ENCODE assay signal across 1 cellular context in the genomic region with DNA sequence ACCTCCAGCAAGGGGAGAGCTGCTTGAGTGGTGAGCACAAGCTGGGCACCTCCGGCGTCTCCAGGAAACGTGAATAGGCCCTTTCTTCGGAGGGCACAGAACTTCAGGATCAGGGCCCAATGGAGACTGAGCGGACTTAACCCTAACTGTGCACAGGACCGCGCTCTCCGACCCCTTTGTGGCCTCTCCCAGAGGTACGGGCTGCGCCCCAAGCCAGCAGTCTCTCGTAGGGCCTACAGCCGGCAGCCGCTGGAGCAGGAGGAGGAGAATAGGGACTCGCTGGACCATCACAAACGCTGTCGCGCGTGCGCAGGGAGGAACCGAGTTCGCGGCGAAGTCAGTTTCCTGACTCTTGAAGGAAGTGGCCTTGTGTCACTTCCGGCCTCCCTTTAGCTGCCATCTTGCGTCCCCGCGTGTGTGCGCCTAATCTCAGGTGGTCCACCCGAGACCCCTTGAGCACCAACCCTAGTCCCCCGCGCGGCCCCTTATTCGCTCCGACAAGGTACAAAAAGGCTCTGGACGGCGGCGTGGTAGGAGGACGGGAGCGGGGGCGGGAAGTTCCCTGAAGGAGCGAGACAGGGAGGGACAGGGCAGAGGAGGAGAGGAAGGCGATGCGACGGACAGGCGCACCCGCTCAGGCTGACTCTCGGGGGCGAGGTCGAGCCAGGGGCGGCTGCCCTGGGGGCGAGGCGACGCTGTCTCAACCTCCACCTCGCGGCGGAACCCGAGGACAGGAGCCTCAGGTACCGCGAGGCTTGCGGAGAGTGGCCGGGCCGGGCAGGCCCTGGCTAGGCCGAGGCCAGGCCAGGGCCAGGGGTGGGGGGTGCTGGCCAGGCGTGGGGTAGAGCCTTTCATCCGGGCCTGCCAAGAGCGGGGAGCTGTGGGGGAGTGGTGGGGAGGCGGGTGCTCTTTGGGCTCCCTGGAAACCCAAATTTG.
A peak's percentile ranks its signal among the peaks of the same experiment; 100 is the strongest.
TF ChIP-seq lines count a peak whose summit lies in the region.

TSS of gene BTF3 (plus strand) at position 386 of the 936 bp plus-strand sequence. CDS start at position 612, 226 bp downstream.

TF ChIP-seq in K562, 482 proteins besides CTCF, POLR2A, EP300 and RAD21 (continued from another document):
- TF ChIP-seq L3MBTL2 (IDR thresholded peaks at IDR 0.05) (peak; percentile 52), HINFP (tag; conservative IDR thresholded peaks at IDR 0.05; ENCODE audit: low read depth) (no peak), USF2 (CRISPR knock-in tag; IDR thresholded peaks at IDR 0.05) (no peak), ZNF408 (CRISPR knock-in tag; IDR thresholded peaks at IDR 0.05; ENCODE audit: low read depth) (no peak), PHTF2 (CRISPR knock-in tag; IDR thresholded peaks at IDR 0.05) (no peak), ZNF77 (CRISPR knock-in tag; IDR thresholded peaks at IDR 0.05) (no peak), SAP30 (IDR thresholded peaks at IDR 0.05; ENCODE audit: borderline replicate concordance, insufficient read depth, low read depth, low read length, poor library complexity, severe bottlenecking) (no peak)
TF ChIP-seq in K562: peak in this region for 151.
